Comparison of ENCODE assay signal across 30 cellular contexts in genomic region chr3:8895829-8896228, GRCh38.
"Had no signal": no experiment of that assay in that cellular context is flagged by ENCODE, and none has a peak within 500 bp of the region (broad histone marks: within the 10 kb centered on the region; RNA-seq: fewer than 3 reads in every experiment).

No MANE protein-coding gene starts in this region.

- H3K27me3 Mint-ChIP-seq: activated CD4-positive, alpha-beta memory T cell treated with anti-CD3 and anti-CD28 coated beads, Interleukin-2, amount 10 ng/mL, durations not matched to agents 7 days and 5 days; activated CD4-positive, alpha-beta T cell treated with anti-CD3 and anti-CD28 coated beads for 36 hours; activated CD4-positive, alpha-beta T cell treated with anti-CD3 and anti-CD28 coated beads, Interleukin-2, amount 10 ng/mL, durations not matched to agents 7 days and 5 days; activated naive CD4-positive, alpha-beta T cell treated with anti-CD3 and anti-CD28 coated beads, Interleukin-2, amount 10 ng/mL, durations not matched to agents 7 days and 5 days; activated naive CD8-positive, alpha-beta T cell treated with anti-CD3 and anti-CD28 coated beads, Interleukin-2, amount 10 ng/mL, durations not matched to agents 7 days and 5 days; brain; T-helper 17 cell had no signal

- DNase-seq: activated CD4-positive, alpha-beta memory T cell treated with anti-CD3 and anti-CD28 coated beads, Interleukin-2, amount 10 ng/mL, durations not matched to agents 7 days and 5 days; activated CD4-positive, alpha-beta T cell treated with anti-CD3 and anti-CD28 coated beads for 36 hours; activated CD4-positive, alpha-beta T cell treated with anti-CD3 and anti-CD28 coated beads, Interleukin-2, amount 10 ng/mL, durations not matched to agents 7 days and 5 days; activated CD4-positive, alpha-beta T cell treated with anti-CD3 and anti-CD28 coated beads, Interleukin-2, amount 50 U/mL, for 4 hours; activated CD4-positive, CD25-positive, alpha-beta regulatory T cell; activated CD4-positive, CD25-positive, alpha-beta regulatory T cell treated with anti-CD3 and anti-CD28 coated beads, Interleukin-2, amount 50 U/mL, for 72 hours; activated gamma-delta T cell; activated naive CD4-positive, alpha-beta T cell; activated naive CD4-positive, alpha-beta T cell treated with anti-CD3 and anti-CD28 coated beads, Interleukin-2, amount 10 ng/mL, durations not matched to agents 7 days and 5 days; activated naive CD8-positive, alpha-beta T cell treated with anti-CD3 and anti-CD28 coated beads, Interleukin-2, amount 10 ng/mL, durations not matched to agents 7 days and 5 days; activated T-cell treated with anti-CD3 and anti-CD28 coated beads, Interleukin-2, amount 50 U/mL, for 48 hours; central memory CD4-positive, alpha-beta T cell; cerebellar nuclear complex; colonic mucosa; effector CD8-positive, alpha-beta T cell; foreskin fibroblast; glutamatergic neuron; heart left ventricle; hypothalamus; T-helper 17 cell; T1000; WERI-Rb-1 had no signal

- H3K4me1 ChIP-seq: breast epithelium, colonic mucosa had no signal

- H3K4me3 Mint-ChIP-seq: activated CD4-positive, alpha-beta memory T cell treated with anti-CD3 and anti-CD28 coated beads, Interleukin-2, amount 10 ng/mL, durations not matched to agents 7 days and 5 days; activated CD4-positive, alpha-beta T cell treated with anti-CD3 and anti-CD28 coated beads for 36 hours; activated CD4-positive, alpha-beta T cell treated with anti-CD3 and anti-CD28 coated beads, Interleukin-2, amount 10 ng/mL, durations not matched to agents 7 days and 5 days; activated naive CD4-positive, alpha-beta T cell treated with anti-CD3 and anti-CD28 coated beads, Interleukin-2, amount 10 ng/mL, durations not matched to agents 7 days and 5 days; activated naive CD8-positive, alpha-beta T cell treated with anti-CD3 and anti-CD28 coated beads, Interleukin-2, amount 10 ng/mL, durations not matched to agents 7 days and 5 days; brain; T-helper 17 cell; T-helper 2 cell treated with Interferon-gamma antibody and Interleukin-4, amounts not matched to agents 5 μg/mL and 100 μg/mL, for 36 hours had no signal

- H3K4me1 Mint-ChIP-seq: activated CD4-positive, alpha-beta memory T cell treated with anti-CD3 and anti-CD28 coated beads, Interleukin-2, amount 10 ng/mL, durations not matched to agents 7 days and 5 days; activated CD4-positive, alpha-beta T cell treated with anti-CD3 and anti-CD28 coated beads for 36 hours; activated CD4-positive, alpha-beta T cell treated with anti-CD3 and anti-CD28 coated beads, Interleukin-2, amount 10 ng/mL, durations not matched to agents 7 days and 5 days; activated naive CD4-positive, alpha-beta T cell treated with anti-CD3 and anti-CD28 coated beads, Interleukin-2, amount 10 ng/mL, durations not matched to agents 7 days and 5 days; activated naive CD8-positive, alpha-beta T cell treated with anti-CD3 and anti-CD28 coated beads, Interleukin-2, amount 10 ng/mL, durations not matched to agents 7 days and 5 days; T-helper 17 cell had no signal

- H3K27me3 ChIP-seq: ascending aorta, breast epithelium, cardiac muscle cell, colonic mucosa, heart left ventricle had no signal

- H3K9me3 ChIP-seq: ascending aorta, breast epithelium, colonic mucosa, heart left ventricle had no signal

- H3K27ac Mint-ChIP-seq: activated CD4-positive, alpha-beta memory T cell treated with anti-CD3 and anti-CD28 coated beads, Interleukin-2, amount 10 ng/mL, durations not matched to agents 7 days and 5 days; activated CD4-positive, alpha-beta T cell treated with anti-CD3 and anti-CD28 coated beads for 36 hours; activated CD4-positive, alpha-beta T cell treated with anti-CD3 and anti-CD28 coated beads, Interleukin-2, amount 10 ng/mL, durations not matched to agents 7 days and 5 days; activated naive CD4-positive, alpha-beta T cell treated with anti-CD3 and anti-CD28 coated beads, Interleukin-2, amount 10 ng/mL, durations not matched to agents 7 days and 5 days; activated naive CD4-positive, alpha-beta T cell treated with anti-CD3 and anti-CD28 coated beads, Interleukin-2, amount 50 U/mL, for 72 hours; activated naive CD8-positive, alpha-beta T cell treated with anti-CD3 and anti-CD28 coated beads, Interleukin-2, amount 10 ng/mL, durations not matched to agents 7 days and 5 days; brain; T-helper 2 cell treated with Interferon-gamma antibody and Interleukin-4, amounts not matched to agents 5 μg/mL and 100 μg/mL, for 36 hours had no signal

- FAIRE-seq: endometrium had no signal

- H3K27ac ChIP-seq: ascending aorta, breast epithelium, cardiac muscle cell, colonic mucosa, epithelial cell of prostate, heart left ventricle, WERI-Rb-1 had no signal

- ATAC-seq: activated CD4-positive, alpha-beta T cell treated with anti-CD3 and anti-CD28 coated beads for 36 hours; activated naive CD4-positive, alpha-beta T cell treated with anti-CD3 and anti-CD28 coated beads, Interleukin-2, amount 50 U/mL, for 72 hours; heart left ventricle; T-helper 17 cell had no signal

- H3K9me3 Mint-ChIP-seq: activated CD4-positive, alpha-beta memory T cell treated with anti-CD3 and anti-CD28 coated beads, Interleukin-2, amount 10 ng/mL, durations not matched to agents 7 days and 5 days; activated CD4-positive, alpha-beta T cell treated with anti-CD3 and anti-CD28 coated beads, Interleukin-2, amount 10 ng/mL, durations not matched to agents 7 days and 5 days; activated naive CD4-positive, alpha-beta T cell treated with anti-CD3 and anti-CD28 coated beads, Interleukin-2, amount 10 ng/mL, durations not matched to agents 7 days and 5 days; activated naive CD4-positive, alpha-beta T cell treated with anti-CD3 and anti-CD28 coated beads, Interleukin-2, amount 50 U/mL, for 72 hours; activated naive CD8-positive, alpha-beta T cell treated with anti-CD3 and anti-CD28 coated beads, Interleukin-2, amount 10 ng/mL, durations not matched to agents 7 days and 5 days; brain; T-helper 2 cell treated with Interferon-gamma antibody and Interleukin-4, amounts not matched to agents 5 μg/mL and 100 μg/mL, for 36 hours had no signal

- H3K4me3 ChIP-seq: ascending aorta, breast epithelium, cardiac muscle cell, colonic mucosa, heart left ventricle had no signal

- H3K36me3 ChIP-seq: ascending aorta, breast epithelium, cardiac muscle cell, colonic mucosa had no signal
